Comparison of ENCODE assay signal across 19 cellular contexts in the genomic region with DNA sequence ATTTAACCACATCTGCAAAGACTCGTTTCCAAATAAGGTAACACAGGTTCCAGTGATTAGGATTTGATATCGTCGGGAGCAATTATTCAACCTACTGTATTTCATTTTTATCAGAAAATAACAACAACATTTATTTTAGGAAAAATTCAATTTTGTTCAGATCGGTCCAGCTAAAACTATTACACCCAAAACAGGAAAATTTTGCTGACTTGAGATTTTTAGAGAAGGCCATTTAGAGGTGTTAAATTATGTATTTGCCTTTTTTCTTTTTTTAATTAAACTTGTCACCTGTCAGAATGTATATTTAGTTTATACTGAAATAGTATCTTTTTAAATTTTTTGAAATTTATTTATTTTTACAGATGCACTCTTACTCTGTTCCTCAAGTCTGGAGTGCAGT.
DNase-seq lines count a peak whose midpoint lies in the region; ATAC-seq, FAIRE-seq and TF ChIP-seq lines count a peak whose summit lies in the region.
"Had no signal": no experiment of that assay in that cellular context is flagged by ENCODE, and none has a peak within 500 bp of the region (broad histone marks: within the 10 kb centered on the region; RNA-seq: fewer than 3 reads in every experiment).

No MANE protein-coding gene starts in this region.

- H3K27me3 Mint-ChIP-seq in activated T-helper 2 cell treated with anti-CD3 and anti-CD28 coated beads, Interferon-gamma antibody, Interleukin-2, Interleukin-4, amounts not matched to agents 10 μg/mL and 5 μg/mL and 100 μg/mL, durations not matched to agents 14 hours and 24 hours and 36 hours (ENCODE audit: low read depth) = peaks cover 1% of the 10 kb centered on the region
- H3K27me3 Mint-ChIP-seq: B cell; CD4-positive, CD25-positive, alpha-beta regulatory T cell had no signal

- H2BK15ac ChIP-seq in IMR-90 (ENCODE audit: low read depth, low read length) = no peak overlapping the region

- no peaks in the 10 kb centered on the region for H3K27me3 ChIP-seq in IMR-90 (ENCODE audit: control insufficient read depth, insufficient read depth, low read length)
- H3K27me3 ChIP-seq in K562 (ENCODE audit: control insufficient read depth in 2 of 2, insufficient read depth in 2 of 2, low read length in 2 of 2) = peaks cover 0 to 9% of the 10 kb centered on the region in 2 experiments; a peak in 2 of 5 replicates
- H3K27me3 ChIP-seq: BLaER1 had no signal

- no peaks in the 10 kb centered on the region; a peak in 1 of 4 replicates for H3K79me1 ChIP-seq in IMR-90 (ENCODE audit: low read depth in 1 of 2, low read length in 2 of 2)

- no peak for ATAC-seq in A549
- no peak for ATAC-seq in IMR-90 (ENCODE audit: low read depth)
- no peak for ATAC-seq in K562
- ATAC-seq: CD8-positive, alpha-beta T cell; GM12878; HCT116 had no signal

- DNase-seq in A549 (ENCODE audit: low read depth in 1 of 2, low spot score in 1 of 2) (no peak), IMR-90 (no peak), K562 (ENCODE audit: extremely low read depth in 1 of 4, low spot score in 3 of 4) (no peak), DMS79 (lab: John Stamatoyannopoulos, UW) (no peak)
- DNase-seq in activated T-helper 2 cell treated with anti-CD3 and anti-CD28 coated beads, Interferon-gamma antibody, Interleukin-2, Interleukin-4, amounts not matched to agents 10 μg/mL and 5 μg/mL and 100 μg/mL, durations not matched to agents 14 hours and 24 hours and 36 hours (ENCODE audit: low spot score) = no peak
- DNase-seq in activated CD8-positive, alpha-beta memory T cell treated with anti-CD3 and anti-CD28 coated beads for 24 hours = no peak
- DNase-seq: Caco-2; CD4-positive, CD25-positive, alpha-beta regulatory T cell; CD8-positive, alpha-beta T cell; DMS153; EL; GDM1; GM23248; H9 had no signal

- intact Hi-C loops in IMR-90 (cut with micrococcal nuclease) (no loop called here), K562 (cut with micrococcal nuclease) (no loop called here)
- intact Hi-C loops in activated T-helper 2 cell treated with anti-CD3 and anti-CD28 coated beads, Interferon-gamma antibody, Interleukin-2, Interleukin-4, amounts not matched to agents 10 μg/mL and 5 μg/mL and 100 μg/mL, durations not matched to agents 14 hours and 24 hours and 36 hours (cut with micrococcal nuclease) = no loop called here

- FAIRE-seq in A549 (lab: Jason Lieb, UNC) (no peak), K562 (lab: Jason Lieb, UNC) (no peak)
- FAIRE-seq: GM12878 had no signal

- H3K14ac ChIP-seq in IMR-90 (replicated peaks; ENCODE audit: low read depth, low read length) = no peak overlapping the region

- no peak overlapping the region for H3K4ac ChIP-seq in IMR-90 (ENCODE audit: low read depth, low read length)

- no peak overlapping the region for H3K4me3 ChIP-seq in A549
- H3K4me3 ChIP-seq in IMR-90 (ENCODE audit: insufficient read depth, low read depth, low read length) = no peak overlapping the region
- H3K4me3 ChIP-seq in K562 = no peak overlapping the region
- H3K4me3 ChIP-seq: BLaER1, GM12878, GM23248 had no signal

- WGBS in A549 (ENCODE audit: missing lambda C conversion rate) = 91% methylated on average over 4 of the region's 4 CpGs
- no CpG with 5 or more reads among the region's 4 CpGs for WGBS in IMR-90 (ENCODE audit: extremely low coverage in 2 of 2, insufficient read length in 1 of 2), 2 experiments
- WGBS in K562 (ENCODE audit: insufficient coverage, low coverage, missing lambda C conversion rate) = 4% methylated on average over 4 of the region's 4 CpGs

- H3K9me3 Mint-ChIP-seq in activated T-helper 2 cell treated with anti-CD3 and anti-CD28 coated beads, Interferon-gamma antibody, Interleukin-2, Interleukin-4, amounts not matched to agents 10 μg/mL and 5 μg/mL and 100 μg/mL, durations not matched to agents 14 hours and 24 hours and 36 hours = no peaks in the 10 kb centered on the region
- H3K9me3 Mint-ChIP-seq: CD8-positive, alpha-beta T cell; H9 had no signal

- no peak overlapping the region for H3K56ac ChIP-seq in IMR-90 (ENCODE audit: extremely low read depth, insufficient read depth, low read length)

- H3K4me3 Mint-ChIP-seq in activated T-helper 2 cell treated with anti-CD3 and anti-CD28 coated beads, Interferon-gamma antibody, Interleukin-2, Interleukin-4, amounts not matched to agents 10 μg/mL and 5 μg/mL and 100 μg/mL, durations not matched to agents 14 hours and 24 hours and 36 hours (ENCODE audit: low read depth) = no peak overlapping the region
- H3K4me3 Mint-ChIP-seq: B cell; CD4-positive, CD25-positive, alpha-beta regulatory T cell; CD8-positive, alpha-beta T cell; H9 had no signal

- no peak overlapping the region for H2BK20ac ChIP-seq in IMR-90 (ENCODE audit: low read depth, low read length)

- peaks cover 4% of the 10 kb centered on the region; the same call in 1 of the 2 replicates for H3K9me1 ChIP-seq in IMR-90 (ENCODE audit: insufficient read depth, low read length)
- H3K9me1 ChIP-seq in K562 (ENCODE audit: control insufficient read depth, insufficient read depth, low read length) = no peaks in the 10 kb centered on the region

- H3K79me2 ChIP-seq in K562 (ENCODE audit: control insufficient read depth, insufficient read depth, low read length) = no peaks in the 10 kb centered on the region

- H2AFZ ChIP-seq in IMR-90 (replicated peaks; ENCODE audit: low read length, poor library complexity) = no peak overlapping the region
- H2AFZ ChIP-seq in K562 (ENCODE audit: low read depth, low read length) = no peak overlapping the region
- H2AFZ ChIP-seq: GM23248 had no signal

- dilution Hi-C loops in IMR-90 (cut with HindIII; ENCODE audit: low sequenced_read_pairs, unreplicated experiment) = no loop called here

- in situ Hi-C loops in IMR-90 (cut with MboI; ENCODE audit: low sequenced_read_pairs) (no loop called here), K562 (cut with MboI) (loop anchor here (10.0 kb wide), 1 partner anchor 491 kb away; no protein-coding TSS in a partner anchor)

- no peak overlapping the region for H2BK5ac ChIP-seq in IMR-90 (ENCODE audit: low read depth, low read length, poor library complexity, severe bottlenecking)

- TF ChIP-seq RAD21 in A549 (conservative IDR thresholded peaks at IDR 0.05 in 1 of 2, IDR thresholded peaks at IDR 0.05 in 1 of 2) (no peak), IMR-90 (IDR thresholded peaks at IDR 0.05; ENCODE audit: low read length) (no peak), K562 (CRISPR knock-in tag; conservative IDR thresholded peaks at IDR 0.05 in 1 of 2, IDR thresholded peaks at IDR 0.05 in 1 of 2) (no peak)

- H3K27ac Mint-ChIP-seq in activated T-helper 2 cell treated with anti-CD3 and anti-CD28 coated beads, Interferon-gamma antibody, Interleukin-2, Interleukin-4, amounts not matched to agents 10 μg/mL and 5 μg/mL and 100 μg/mL, durations not matched to agents 14 hours and 24 hours and 36 hours = no peak overlapping the region
- H3K27ac Mint-ChIP-seq: B cell; CD8-positive, alpha-beta T cell had no signal

- no peak overlapping the region for H2AK5ac ChIP-seq in IMR-90 (ENCODE audit: low read depth, low read length)

- no peak overlapping the region for H4K8ac ChIP-seq in IMR-90 (ENCODE audit: low read depth in 2 of 2, low read length in 2 of 2)

- no peaks in the 10 kb centered on the region for H3K9me3 ChIP-seq in A549
- no peaks in the 10 kb centered on the region for H3K9me3 ChIP-seq in IMR-90 (ENCODE audit: control insufficient read depth, insufficient read depth, low read length)
- H3K9me3 ChIP-seq in K562 (replicated peaks; ENCODE audit: control insufficient read depth, insufficient read depth, low read depth, low read length) = no peaks in the 10 kb centered on the region
- H3K9me3 ChIP-seq: BLaER1, Caco-2 had no signal

- H4K20me1 ChIP-seq in IMR-90 (ENCODE audit: insufficient read depth, low read length) = no peaks in the 10 kb centered on the region
- H4K20me1 ChIP-seq in K562 (replicated peaks; ENCODE audit: control insufficient read depth, insufficient read depth, low read length) = no peaks in the 10 kb centered on the region
- H4K20me1 ChIP-seq: BLaER1 had no signal

- TF ChIP-seq POLR2A in A549 (IDR thresholded peaks at IDR 0.05; ENCODE audit: low read length) (no peak), IMR-90 (IDR thresholded peaks at IDR 0.05; ENCODE audit: low read depth, low read length) (no peak), K562 (conservative IDR thresholded peaks at IDR 0.05) (no peak)

- no peak overlapping the region for H3K9ac ChIP-seq in IMR-90 (ENCODE audit: low read depth, low read length)
- no peak overlapping the region for H3K9ac ChIP-seq in K562 (ENCODE audit: insufficient read depth in 1 of 2, low read depth in 2 of 2, low read length in 2 of 2)
- H3K9ac ChIP-seq: BLaER1, GM23248 had no signal

- H3K4me2 ChIP-seq in A549 = no peak overlapping the region
- no peak overlapping the region for H3K4me2 ChIP-seq in IMR-90 (ENCODE audit: low read depth, low read length)
- no peak overlapping the region for H3K4me2 ChIP-seq in K562 (ENCODE audit: insufficient read depth, low read length)
- H3K4me2 ChIP-seq: BLaER1 had no signal

- TF ChIP-seq EP300 in A549 (IDR thresholded peaks at IDR 0.05) (no peak), K562 (IDR thresholded peaks at IDR 0.05; ENCODE audit: low read length) (no peak)

- CTCF ChIA-PET in A549 (lab: Yijun Ruan, JAX) (interaction anchor here (0.9 to 1.1 kb wide), 2 partner anchors 24 to 50 kb away, joined by 3 read pairs; no protein-coding TSS in a partner anchor), IMR-90 (lab: Yijun Ruan, JAX) (interaction anchor here (0.9 kb wide), 1 partner anchor 26 kb away, joined by 3 read pairs; no protein-coding TSS in a partner anchor), K562 (lab: Yijun Ruan, JAX; ENCODE audit: low intra/inter-chr PET ratio) (no interaction called here)

- H3K36me3 Mint-ChIP-seq in activated T-helper 2 cell treated with anti-CD3 and anti-CD28 coated beads, Interferon-gamma antibody, Interleukin-2, Interleukin-4, amounts not matched to agents 10 μg/mL and 5 μg/mL and 100 μg/mL, durations not matched to agents 14 hours and 24 hours and 36 hours (ENCODE audit: low read depth) = no peaks in the 10 kb centered on the region

- BruUV-seq in IMR-90 (replicated peaks; lab: Mats Ljungman, UMichigan) (no TSS peak), K562 (replicated peaks; lab: Mats Ljungman, UMichigan) (no TSS peak)

- H3K4me1 ChIP-seq in A549 (no peaks in the 10 kb centered on the region), IMR-90 (ENCODE audit: control insufficient read depth, insufficient read depth, low read length) (no peaks in the 10 kb centered on the region), K562 (replicated peaks in 1 of 2; ENCODE audit: control insufficient read depth in 2 of 2, insufficient read depth in 2 of 2, low read length in 2 of 2) (no peaks in the 10 kb centered on the region)
- H3K4me1 ChIP-seq: Caco-2 had no signal

- H3K27ac ChIP-seq in A549 = no peak overlapping the region
- no peak overlapping the region for H3K27ac ChIP-seq in IMR-90 (ENCODE audit: insufficient read depth, low read length)
- no peak overlapping the region for H3K27ac ChIP-seq in K562 (ENCODE audit: extremely low read depth, low read depth, low read length)
- H3K27ac ChIP-seq: BLaER1, C4-2B, GM23248 had no signal

- TF ChIP-seq CTCF in A549 (IDR thresholded peaks at IDR 0.05) = no peak
- no peak for TF ChIP-seq CTCF in IMR-90 (conservative IDR thresholded peaks at IDR 0.05; ENCODE audit: low read depth, low read length)
- TF ChIP-seq CTCF in K562 (IDR thresholded peaks at IDR 0.05 in 2 of 3, conservative IDR thresholded peaks at IDR 0.05 in 1 of 3; ENCODE audit: insufficient read depth in 2 of 3, low read depth in 1 of 3, low read length in 3 of 3) = no peak

- no peak overlapping the region for H2BK120ac ChIP-seq in IMR-90 (ENCODE audit: low read depth, low read length)

- POLR2A ChIA-PET in A549 (lab: Yijun Ruan, JAX) = no interaction called here
- POLR2A ChIA-PET in IMR-90 (lab: Charles Lee; ENCODE audit: unreplicated experiment) = interaction anchor here (0.6 kb wide), 1 partner anchor 330 kb away, joined by 3 read pairs; no protein-coding TSS in a partner anchor
- POLR2A ChIA-PET in K562 (lab: Yijun Ruan, JAX) = no interaction called here

- no peak overlapping the region for H3K18ac ChIP-seq in IMR-90 (ENCODE audit: low read depth, low read length)

- H3K23ac ChIP-seq in IMR-90 (ENCODE audit: low read depth, low read length) = no peak overlapping the region

- H2AK9ac ChIP-seq in IMR-90 (replicated peaks; ENCODE audit: low read depth, low read length, poor library complexity) = no peak overlapping the region

- peaks cover 12% of the 10 kb centered on the region for H3K36me3 ChIP-seq in IMR-90 (ENCODE audit: control insufficient read depth, insufficient read depth, low read length)
- H3K36me3 ChIP-seq in K562 (ENCODE audit: control insufficient read depth, insufficient read depth, low read length) = no peaks in the 10 kb centered on the region
- H3K36me3 ChIP-seq: BLaER1 had no signal

- no peaks in the 10 kb centered on the region for H3K4me1 Mint-ChIP-seq in activated T-helper 2 cell treated with anti-CD3 and anti-CD28 coated beads, Interferon-gamma antibody, Interleukin-2, Interleukin-4, amounts not matched to agents 10 μg/mL and 5 μg/mL and 100 μg/mL, durations not matched to agents 14 hours and 24 hours and 36 hours (ENCODE audit: low read depth)

- no peak overlapping the region for H4K91ac ChIP-seq in IMR-90 (ENCODE audit: insufficient read depth, low read depth, low read length)

- H4K5ac ChIP-seq in IMR-90 (ENCODE audit: low read depth, low read length) = no peak overlapping the region
